ENCODE assay signal across 8 cellular contexts in genomic region chr11:111996669-111997068, GRCh38. TPM values are rescaled to one million over a fixed set of nuclear protein-coding genes. Genes with fewer than 3 reads are reported as not detected.
DNase-seq lines count a peak whose midpoint lies in the region; ATAC-seq and TF ChIP-seq lines count a peak whose summit lies in the region.
"Not testable (repeated sequence)": the region's sequence is repeated elsewhere in the genome, so short reads cannot be mapped to it uniquely, and the experiment has no call there.

No MANE protein-coding gene starts in this region.

- TF ChIP-seq POLR2A in suprapubic skin (IDR thresholded peaks at IDR 0.05), result not testable (repeated sequence)

- TF ChIP-seq EP300 in suprapubic skin (IDR thresholded peaks at IDR 0.05), result not testable (repeated sequence)

- H3K9me3 ChIP-seq in suprapubic skin, result not testable (repeated sequence)

- peaks cover 60% of the 10 kb centered on the region for H3K36me3 ChIP-seq in suprapubic skin

- not testable (repeated sequence) for H3K4me3 ChIP-seq in suprapubic skin

- H3K27ac ChIP-seq in C4-2B, foreskin keratinocyte, suprapubic skin: not testable (repeated sequence)

- not testable (repeated sequence) for H3K4me1 ChIP-seq in foreskin keratinocyte, suprapubic skin

- DNase-seq in HCEC 1CT (peak; percentile 69), NCI-H226 (peak; percentile 40), cerebellar cortex (ENCODE audit: low spot score) (peak; percentile 43), lung microvascular endothelial cell (ENCODE audit: low read depth in 2 of 2) (peak; percentile 28 to 46)
- not testable (repeated sequence) for DNase-seq in foreskin keratinocyte; suprapubic skin (ENCODE audit: low spot score in 2 of 2)

- peak; percentile 71 for ATAC-seq in SK-N-SH treated with all-trans-retinoic acid at 6 μM for 48 hours
- ATAC-seq in foreskin keratinocyte, result peak; percentile 51

- peak; percentile 50 for TF ChIP-seq CTCF in C4-2B (conservative IDR thresholded peaks at IDR 0.05)
- TF ChIP-seq CTCF in foreskin keratinocyte (conservative IDR thresholded peaks at IDR 0.05), result peak; percentile 61
- peak; percentile 8 to 18 for TF ChIP-seq CTCF in suprapubic skin (IDR thresholded peaks at IDR 0.05)

- 45% methylated on average over 5 of the region's 5 CpGs for WGBS in suprapubic skin

- H3K27me3 ChIP-seq in foreskin keratinocyte, suprapubic skin: not testable (repeated sequence)

RNA-seq across cellular contexts. Expression of gene DLAT, which starts 28.5 kb away (rescaled TPM):
- total RNA-seq in foreskin keratinocyte, result 48.4 and 50.7 TPM in 2 replicates
- polyA plus RNA-seq in foreskin keratinocyte, result 13.9 and 17.4 TPM in 2 replicates
- total RNA-seq in lung microvascular endothelial cell, result 22.0 and 26.6 TPM in 2 replicates
- 10 to 100 TPM; 16.0 to 32.5 (median 24.4) TPM for total RNA-seq in suprapubic skin

RNA-seq across cellular contexts. Expression of gene DIXDC1, which starts 59.5 kb away (rescaled TPM):
- total RNA-seq in foreskin keratinocyte (4.7 and 7.3 TPM in 2 replicates), lung microvascular endothelial cell (2.4 and 7.6 TPM in 2 replicates), suprapubic skin (10 to 100 TPM; 11.8 to 20.9 (median 13.1) TPM)
- 1.3 TPM in 2 replicates for polyA plus RNA-seq in foreskin keratinocyte
